1 cellular context compared by ENCODE assay signal in the genomic region with DNA sequence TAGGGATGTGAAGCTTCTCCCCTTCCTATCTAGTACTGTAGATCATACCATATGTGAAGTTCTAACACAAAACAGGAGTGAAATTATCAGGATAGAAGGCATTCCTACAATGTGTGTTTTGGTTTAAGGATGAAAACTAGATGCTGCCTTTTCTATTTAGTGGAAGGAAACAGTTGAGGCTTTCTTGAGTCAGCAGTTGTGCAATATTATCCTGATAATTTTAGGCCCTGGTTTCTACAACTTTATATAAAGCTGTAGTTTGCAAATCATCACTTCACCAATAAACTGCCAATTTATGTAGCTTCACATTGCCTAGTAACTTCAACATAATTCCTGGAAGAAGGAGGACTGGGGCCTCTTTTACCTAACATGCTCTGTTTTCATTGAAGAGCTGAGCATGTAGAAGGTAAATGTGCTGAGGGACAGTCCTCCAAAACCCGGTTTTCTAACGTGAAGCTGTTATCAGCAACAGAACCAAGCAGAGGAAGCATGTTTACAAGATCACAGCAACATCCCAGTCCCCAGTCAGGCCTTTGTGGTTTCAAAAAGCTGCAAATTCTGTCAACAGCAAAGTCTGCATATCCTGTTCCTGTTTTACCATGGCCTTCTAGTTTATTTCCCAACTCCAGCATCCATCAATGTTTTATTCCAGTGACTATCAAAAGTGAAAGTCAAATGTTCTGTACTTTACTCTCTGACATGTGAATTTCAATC.
TF ChIP-seq lines count a peak whose summit lies in the region.

No MANE protein-coding gene starts in this region.

TF ChIP-seq in K562, 482 proteins besides CTCF, POLR2A, EP300 and RAD21 (continued from another document and continues in another):
- no peak for TF ChIP-seq SP1 (CRISPR knock-in tag; IDR thresholded peaks at IDR 0.05)
- TF ChIP-seq WHSC1 (IDR thresholded peaks at IDR 0.05; ENCODE audit: low read length), result no peak
- no peak for TF ChIP-seq BRD9 (IDR thresholded peaks at IDR 0.05; ENCODE audit: low read depth, partially characterized antibody)
- no peak for TF ChIP-seq ZNF274 (IDR thresholded peaks at IDR 0.05; ENCODE audit: borderline replicate concordance, low read depth, low read length)
- TF ChIP-seq LEF1 (IDR thresholded peaks at IDR 0.05), result peak; percentile 69; the same call in 1 of the 2 replicates
- TF ChIP-seq, protein P1, sequence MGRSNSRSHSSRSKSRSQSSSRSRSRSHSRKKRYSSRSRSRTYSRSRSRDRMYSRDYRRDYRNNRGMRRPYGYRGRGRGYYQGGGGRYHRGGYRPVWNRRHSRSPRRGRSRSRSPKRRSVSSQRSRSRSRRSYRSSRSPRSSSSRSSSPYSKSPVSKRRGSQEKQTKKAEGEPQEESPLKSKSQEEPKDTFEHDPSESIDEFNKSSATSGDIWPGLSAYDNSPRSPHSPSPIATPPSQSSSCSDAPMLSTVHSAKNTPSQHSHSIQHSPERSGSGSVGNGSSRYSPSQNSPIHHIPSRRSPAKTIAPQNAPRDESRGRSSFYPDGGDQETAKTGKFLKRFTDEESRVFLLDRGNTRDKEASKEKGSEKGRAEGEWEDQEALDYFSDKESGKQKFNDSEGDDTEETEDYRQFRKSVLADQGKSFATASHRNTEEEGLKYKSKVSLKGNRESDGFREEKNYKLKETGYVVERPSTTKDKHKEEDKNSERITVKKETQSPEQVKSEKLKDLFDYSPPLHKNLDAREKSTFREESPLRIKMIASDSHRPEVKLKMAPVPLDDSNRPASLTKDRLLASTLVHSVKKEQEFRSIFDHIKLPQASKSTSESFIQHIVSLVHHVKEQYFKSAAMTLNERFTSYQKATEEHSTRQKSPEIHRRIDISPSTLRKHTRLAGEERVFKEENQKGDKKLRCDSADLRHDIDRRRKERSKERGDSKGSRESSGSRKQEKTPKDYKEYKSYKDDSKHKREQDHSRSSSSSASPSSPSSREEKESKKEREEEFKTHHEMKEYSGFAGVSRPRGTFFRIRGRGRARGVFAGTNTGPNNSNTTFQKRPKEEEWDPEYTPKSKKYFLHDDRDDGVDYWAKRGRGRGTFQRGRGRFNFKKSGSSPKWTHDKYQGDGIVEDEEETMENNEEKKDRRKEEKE (IDR thresholded peaks at IDR 0.05; ENCODE audit: borderline replicate concordance in 1 of 2, control insufficient read depth in 1 of 2, low read depth in 2 of 2, low read length in 1 of 2), result no peak
- TF ChIP-seq, protein P2, sequence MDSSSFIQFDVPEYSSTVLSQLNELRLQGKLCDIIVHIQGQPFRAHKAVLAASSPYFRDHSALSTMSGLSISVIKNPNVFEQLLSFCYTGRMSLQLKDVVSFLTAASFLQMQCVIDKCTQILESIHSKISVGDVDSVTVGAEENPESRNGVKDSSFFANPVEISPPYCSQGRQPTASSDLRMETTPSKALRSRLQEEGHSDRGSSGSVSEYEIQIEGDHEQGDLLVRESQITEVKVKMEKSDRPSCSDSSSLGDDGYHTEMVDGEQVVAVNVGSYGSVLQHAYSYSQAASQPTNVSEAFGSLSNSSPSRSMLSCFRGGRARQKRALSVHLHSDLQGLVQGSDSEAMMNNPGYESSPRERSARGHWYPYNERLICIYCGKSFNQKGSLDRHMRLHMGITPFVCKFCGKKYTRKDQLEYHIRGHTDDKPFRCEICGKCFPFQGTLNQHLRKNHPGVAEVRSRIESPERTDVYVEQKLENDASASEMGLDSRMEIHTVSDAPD (CRISPR knock-in tag; IDR thresholded peaks at IDR 0.05), result no peak
- no peak for TF ChIP-seq ELF4 (CRISPR knock-in tag; IDR thresholded peaks at IDR 0.05)
- TF ChIP-seq HDAC1 (IDR thresholded peaks at IDR 0.05), result no peak
- no peak for TF ChIP-seq ADNP (tag; IDR thresholded peaks at IDR 0.05)
- TF ChIP-seq ZNF584 (CRISPR knock-in tag; IDR thresholded peaks at IDR 0.05; ENCODE audit: low read depth), result no peak
- no peak for TF ChIP-seq ZNF354B (CRISPR knock-in tag; IDR thresholded peaks at IDR 0.05)
- no peak for TF ChIP-seq TEAD2 (tag; IDR thresholded peaks at IDR 0.05)
- no peak for TF ChIP-seq E2F8 (IDR thresholded peaks at IDR 0.05; ENCODE audit: low read depth, partially characterized antibody)
- no peak for TF ChIP-seq ZNF785 (CRISPR knock-in tag; IDR thresholded peaks at IDR 0.05)
- no peak for TF ChIP-seq BMI1 (IDR thresholded peaks at IDR 0.05; ENCODE audit: low read length)
- no peak for TF ChIP-seq CBX2 (IDR thresholded peaks at IDR 0.05; ENCODE audit: insufficient read depth, low read length, poor library complexity, severe bottlenecking)
- TF ChIP-seq, protein P3, sequence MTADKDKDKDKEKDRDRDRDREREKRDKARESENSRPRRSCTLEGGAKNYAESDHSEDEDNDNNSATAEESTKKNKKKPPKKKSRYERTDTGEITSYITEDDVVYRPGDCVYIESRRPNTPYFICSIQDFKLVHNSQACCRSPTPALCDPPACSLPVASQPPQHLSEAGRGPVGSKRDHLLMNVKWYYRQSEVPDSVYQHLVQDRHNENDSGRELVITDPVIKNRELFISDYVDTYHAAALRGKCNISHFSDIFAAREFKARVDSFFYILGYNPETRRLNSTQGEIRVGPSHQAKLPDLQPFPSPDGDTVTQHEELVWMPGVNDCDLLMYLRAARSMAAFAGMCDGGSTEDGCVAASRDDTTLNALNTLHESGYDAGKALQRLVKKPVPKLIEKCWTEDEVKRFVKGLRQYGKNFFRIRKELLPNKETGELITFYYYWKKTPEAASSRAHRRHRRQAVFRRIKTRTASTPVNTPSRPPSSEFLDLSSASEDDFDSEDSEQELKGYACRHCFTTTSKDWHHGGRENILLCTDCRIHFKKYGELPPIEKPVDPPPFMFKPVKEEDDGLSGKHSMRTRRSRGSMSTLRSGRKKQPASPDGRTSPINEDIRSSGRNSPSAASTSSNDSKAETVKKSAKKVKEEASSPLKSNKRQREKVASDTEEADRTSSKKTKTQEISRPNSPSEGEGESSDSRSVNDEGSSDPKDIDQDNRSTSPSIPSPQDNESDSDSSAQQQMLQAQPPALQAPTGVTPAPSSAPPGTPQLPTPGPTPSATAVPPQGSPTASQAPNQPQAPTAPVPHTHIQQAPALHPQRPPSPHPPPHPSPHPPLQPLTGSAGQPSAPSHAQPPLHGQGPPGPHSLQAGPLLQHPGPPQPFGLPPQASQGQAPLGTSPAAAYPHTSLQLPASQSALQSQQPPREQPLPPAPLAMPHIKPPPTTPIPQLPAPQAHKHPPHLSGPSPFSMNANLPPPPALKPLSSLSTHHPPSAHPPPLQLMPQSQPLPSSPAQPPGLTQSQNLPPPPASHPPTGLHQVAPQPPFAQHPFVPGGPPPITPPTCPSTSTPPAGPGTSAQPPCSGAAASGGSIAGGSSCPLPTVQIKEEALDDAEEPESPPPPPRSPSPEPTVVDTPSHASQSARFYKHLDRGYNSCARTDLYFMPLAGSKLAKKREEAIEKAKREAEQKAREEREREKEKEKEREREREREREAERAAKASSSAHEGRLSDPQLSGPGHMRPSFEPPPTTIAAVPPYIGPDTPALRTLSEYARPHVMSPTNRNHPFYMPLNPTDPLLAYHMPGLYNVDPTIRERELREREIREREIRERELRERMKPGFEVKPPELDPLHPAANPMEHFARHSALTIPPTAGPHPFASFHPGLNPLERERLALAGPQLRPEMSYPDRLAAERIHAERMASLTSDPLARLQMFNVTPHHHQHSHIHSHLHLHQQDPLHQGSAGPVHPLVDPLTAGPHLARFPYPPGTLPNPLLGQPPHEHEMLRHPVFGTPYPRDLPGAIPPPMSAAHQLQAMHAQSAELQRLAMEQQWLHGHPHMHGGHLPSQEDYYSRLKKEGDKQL (CRISPR knock-in tag; IDR thresholded peaks at IDR 0.05; ENCODE audit: borderline replicate concordance), result no peak
- no peak for TF ChIP-seq HDGF (IDR thresholded peaks at IDR 0.05)
- TF ChIP-seq SRSF1 (IDR thresholded peaks at IDR 0.05; ENCODE audit: low read depth, low read length), result no peak
- TF ChIP-seq, protein P4, sequence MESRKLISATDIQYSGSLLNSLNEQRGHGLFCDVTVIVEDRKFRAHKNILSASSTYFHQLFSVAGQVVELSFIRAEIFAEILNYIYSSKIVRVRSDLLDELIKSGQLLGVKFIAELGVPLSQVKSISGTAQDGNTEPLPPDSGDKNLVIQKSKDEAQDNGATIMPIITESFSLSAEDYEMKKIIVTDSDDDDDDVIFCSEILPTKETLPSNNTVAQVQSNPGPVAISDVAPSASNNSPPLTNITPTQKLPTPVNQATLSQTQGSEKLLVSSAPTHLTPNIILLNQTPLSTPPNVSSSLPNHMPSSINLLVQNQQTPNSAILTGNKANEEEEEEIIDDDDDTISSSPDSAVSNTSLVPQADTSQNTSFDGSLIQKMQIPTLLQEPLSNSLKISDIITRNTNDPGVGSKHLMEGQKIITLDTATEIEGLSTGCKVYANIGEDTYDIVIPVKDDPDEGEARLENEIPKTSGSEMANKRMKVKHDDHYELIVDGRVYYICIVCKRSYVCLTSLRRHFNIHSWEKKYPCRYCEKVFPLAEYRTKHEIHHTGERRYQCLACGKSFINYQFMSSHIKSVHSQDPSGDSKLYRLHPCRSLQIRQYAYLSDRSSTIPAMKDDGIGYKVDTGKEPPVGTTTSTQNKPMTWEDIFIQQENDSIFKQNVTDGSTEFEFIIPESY (CRISPR knock-in tag; IDR thresholded peaks at IDR 0.05), result no peak
- TF ChIP-seq GABPB2 (CRISPR knock-in tag; conservative IDR thresholded peaks at IDR 0.05), result no peak
- no peak for TF ChIP-seq ASH1L (IDR thresholded peaks at IDR 0.05; ENCODE audit: borderline replicate concordance, low read depth, partially characterized antibody)
- no peak for TF ChIP-seq PPARD (CRISPR knock-in tag; IDR thresholded peaks at IDR 0.05)
- no peak for TF ChIP-seq MITF (IDR thresholded peaks at IDR 0.05)
- TF ChIP-seq CREB5 (CRISPR knock-in tag; IDR thresholded peaks at IDR 0.05), result no peak
- no peak for TF ChIP-seq ID3 (CRISPR knock-in tag; IDR thresholded peaks at IDR 0.05)
- no peak for TF ChIP-seq ID3 (tag; IDR thresholded peaks at IDR 0.05)
- no peak for TF ChIP-seq HMGN3 (IDR thresholded peaks at IDR 0.05; ENCODE audit: borderline replicate concordance, extremely low read depth, insufficient read length, low read depth, low read length)
- TF ChIP-seq RAD51 (IDR thresholded peaks at IDR 0.05; ENCODE audit: borderline replicate concordance, low read depth), result no peak
- no peak for TF ChIP-seq DIDO1 (tag; IDR thresholded peaks at IDR 0.05; ENCODE audit: low read depth)
- TF ChIP-seq E2F3 (CRISPR knock-in tag; IDR thresholded peaks at IDR 0.05), result no peak
- TF ChIP-seq RFX7 (CRISPR knock-in tag; IDR thresholded peaks at IDR 0.05), result no peak
- 0 out of 2 replicates have a peak, but pooled peaks have one; percentile 10 for TF ChIP-seq HMBOX1 (IDR thresholded peaks at IDR 0.05)
- no peak for TF ChIP-seq SAP30 (IDR thresholded peaks at IDR 0.05; ENCODE audit: borderline replicate concordance, insufficient read depth, low read depth, low read length, poor library complexity, severe bottlenecking)
- TF ChIP-seq TAF15 (IDR thresholded peaks at IDR 0.05; ENCODE audit: low read depth, low read length), result no peak
- no peak for TF ChIP-seq KLF6 (CRISPR knock-in tag; IDR thresholded peaks at IDR 0.05; ENCODE audit: borderline replicate concordance)
